Comparison of ENCODE assay signal across 10 cellular contexts in genomic region chr3:142850395-142851023, GRCh38. TPM values are rescaled to one million over a fixed set of nuclear protein-coding genes. Genes with fewer than 3 reads are reported as not detected.
DNase-seq lines count a peak whose midpoint lies in the region; ATAC-seq and TF ChIP-seq lines count a peak whose summit lies in the region.
"Had no signal": no experiment of that assay in that cellular context is flagged by ENCODE, and none has a peak within 500 bp of the region (broad histone marks: within the 10 kb centered on the region; RNA-seq: fewer than 3 reads in every experiment).

No MANE protein-coding gene starts in this region.

- H3K27me3 Mint-ChIP-seq in activated T-helper 1 cell treated with anti-CD3 and anti-CD28 coated beads, Interleukin-12 subunit alpha, Interleukin-12 subunit beta, Interleukin-2, Interleukin-4 antibody, amounts not matched to agents 30 ng/mL and 10 ng/mL and 1 ng/mL, durations not matched to agents 14 hours and 24 hours and 36 hours (ENCODE audit: insufficient read depth): peaks cover 4% of the 10 kb centered on the region

- no peak overlapping the region for H3K4me3 ChIP-seq in dorsolateral prefrontal cortex

- ATAC-seq in HG02884 (IDR thresholded peaks at IDR 0.05; ENCODE audit: unreplicated experiment): peak; percentile 83

- H3K27me3 ChIP-seq in dorsolateral prefrontal cortex: no peaks in the 10 kb centered on the region

- DNase-seq in AG09319 (ENCODE audit: extremely low read depth, low read depth) (peak; percentile 45), SKM-1 treated with dmso at 0.1 percent for 144 hours (lab: John Stamatoyannopoulos, UW; ENCODE audit: unreplicated experiment) (peak; percentile 99), islet precursor cell (peak; percentile 93), T-helper 9 cell (no peak), dorsolateral prefrontal cortex (no peak), posterior vena cava (ENCODE audit: low spot score) (no peak)
- no peak for DNase-seq in activated T-helper 1 cell treated with anti-CD3 and anti-CD28 coated beads, Interleukin-12 subunit alpha, Interleukin-12 subunit beta, Interleukin-2, Interleukin-4 antibody, amounts not matched to agents 30 ng/mL and 10 ng/mL and 1 ng/mL, durations not matched to agents 14 hours and 24 hours and 36 hours (ENCODE audit: low spot score)
- DNase-seq: effector CD4-positive, alpha-beta T cell; stimulated activated CD4-positive, alpha-beta T cell treated with anti-CD3 and anti-CD28 coated beads, Interleukin-4, amount 100 ng/mL, for 1 hour had no signal

- intact Hi-C loops in dorsolateral prefrontal cortex (cut with DNase I): no loop called here
- intact Hi-C loops in activated T-helper 1 cell treated with anti-CD3 and anti-CD28 coated beads, Interleukin-12 subunit alpha, Interleukin-12 subunit beta, Interleukin-2, Interleukin-4 antibody, amounts not matched to agents 30 ng/mL and 10 ng/mL and 1 ng/mL, durations not matched to agents 14 hours and 24 hours and 36 hours (cut with micrococcal nuclease): no loop called here
- intact Hi-C loops in posterior vena cava (cut with DNase I): no loop called here

- H3K27ac ChIP-seq in dorsolateral prefrontal cortex: no peak overlapping the region

- H3K4me3 Mint-ChIP-seq in activated T-helper 1 cell treated with anti-CD3 and anti-CD28 coated beads, Interleukin-12 subunit alpha, Interleukin-12 subunit beta, Interleukin-2, Interleukin-4 antibody, amounts not matched to agents 30 ng/mL and 10 ng/mL and 1 ng/mL, durations not matched to agents 14 hours and 24 hours and 36 hours: no peak overlapping the region

- H3K36me3 Mint-ChIP-seq in activated T-helper 1 cell treated with anti-CD3 and anti-CD28 coated beads, Interleukin-12 subunit alpha, Interleukin-12 subunit beta, Interleukin-2, Interleukin-4 antibody, amounts not matched to agents 30 ng/mL and 10 ng/mL and 1 ng/mL, durations not matched to agents 14 hours and 24 hours and 36 hours (ENCODE audit: low read depth): no peaks in the 10 kb centered on the region

- H3K4me1 Mint-ChIP-seq in activated T-helper 1 cell treated with anti-CD3 and anti-CD28 coated beads, Interleukin-12 subunit alpha, Interleukin-12 subunit beta, Interleukin-2, Interleukin-4 antibody, amounts not matched to agents 30 ng/mL and 10 ng/mL and 1 ng/mL, durations not matched to agents 14 hours and 24 hours and 36 hours (ENCODE audit: low read depth): no peaks in the 10 kb centered on the region

- H3K27ac Mint-ChIP-seq in activated T-helper 1 cell treated with anti-CD3 and anti-CD28 coated beads, Interleukin-12 subunit alpha, Interleukin-12 subunit beta, Interleukin-2, Interleukin-4 antibody, amounts not matched to agents 30 ng/mL and 10 ng/mL and 1 ng/mL, durations not matched to agents 14 hours and 24 hours and 36 hours: no peak overlapping the region

- H3K9me3 Mint-ChIP-seq in activated T-helper 1 cell treated with anti-CD3 and anti-CD28 coated beads, Interleukin-12 subunit alpha, Interleukin-12 subunit beta, Interleukin-2, Interleukin-4 antibody, amounts not matched to agents 30 ng/mL and 10 ng/mL and 1 ng/mL, durations not matched to agents 14 hours and 24 hours and 36 hours: no peaks in the 10 kb centered on the region

- TF ChIP-seq CTCF in AG09319 (IDR thresholded peaks at IDR 0.05; ENCODE audit: low read depth, low read length) (no peak), dorsolateral prefrontal cortex (IDR thresholded peaks at IDR 0.05 in 54 of 56, conservative IDR thresholded peaks at IDR 0.05 in 2 of 56; ENCODE audit: low read depth in 1 of 56, partially characterized antibody in 56 of 56) (no peak)

RNA-seq across cellular contexts. Expression of gene PCOLCE2, which starts 38.4 kb away (rescaled TPM):
- total RNA-seq in dorsolateral prefrontal cortex: 1 to 10 TPM in 107 of 120 experiments, under 1 TPM in 10, not detected in 3; 0.56 to 8.1 (median 2.2) TPM
- not detected in 2 replicates for total RNA-seq in activated T-helper 1 cell treated with anti-CD3 and anti-CD28 coated beads, Interleukin-12 subunit alpha, Interleukin-12 subunit beta, Interleukin-2, Interleukin-4 antibody, amounts not matched to agents 30 ng/mL and 10 ng/mL and 1 ng/mL, durations not matched to agents 14 hours and 24 hours and 36 hours
- 10 to 100 TPM; 39.7 to 54.5 TPM for total RNA-seq in posterior vena cava

Comparison
In these comparisons a context has a peak if more than half of its experiments do, and no peak if none do; other contexts are left out.
1. DNase-seq: peak in AG09319 (single experiment), SKM-1 treated with dmso at 0.1 percent for 144 hours (single experiment) and islet precursor cell (single experiment); none in T-helper 9 cell (single experiment), dorsolateral prefrontal cortex (0 of 10), activated T-helper 1 cell treated with anti-CD3 and anti-CD28 coated beads, Interleukin-12 subunit alpha, Interleukin-12 subunit beta, Interleukin-2, Interleukin-4 antibody, amounts not matched to agents 30 ng/mL and 10 ng/mL and 1 ng/mL, durations not matched to agents 14 hours and 24 hours and 36 hours (single experiment) and posterior vena cava (single experiment).
2. RNA of gene PCOLCE2, which starts 38.4 kb away (total RNA-seq): 39.7 to 54.5 TPM in posterior vena cava; 0.56 to 8.1 TPM in dorsolateral prefrontal cortex and not detected in activated T-helper 1 cell treated with anti-CD3 and anti-CD28 coated beads, Interleukin-12 subunit alpha, Interleukin-12 subunit beta, Interleukin-2, Interleukin-4 antibody, amounts not matched to agents 30 ng/mL and 10 ng/mL and 1 ng/mL, durations not matched to agents 14 hours and 24 hours and 36 hours; every median in the first group is over 4 times any median in the second.